In the genomic region with DNA sequence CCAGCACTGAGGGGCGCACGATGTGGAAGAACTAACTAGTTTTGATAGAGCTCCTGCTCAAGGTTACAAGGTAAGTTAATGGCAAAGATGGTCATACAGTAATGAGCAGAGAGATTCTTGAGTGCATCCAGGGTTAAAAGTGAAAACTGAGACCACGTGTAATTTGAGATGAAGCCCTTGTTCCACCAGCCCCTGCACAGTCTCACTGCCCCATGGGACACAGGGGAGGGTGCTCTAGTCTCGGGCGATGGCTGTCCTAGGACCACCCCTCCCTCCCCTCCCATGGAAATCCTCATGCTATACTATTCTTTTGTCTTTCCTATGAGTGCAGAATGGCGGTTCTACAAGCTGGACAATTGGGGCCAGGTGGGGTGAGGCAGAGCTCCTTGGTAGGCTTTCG, we compare ENCODE assay signal across 14 cellular contexts. TPM values are rescaled to one million over a fixed set of nuclear protein-coding genes. Genes with fewer than 3 reads are reported as not detected.
DNase-seq lines count a peak whose midpoint lies in the region; ATAC-seq and TF ChIP-seq lines count a peak whose summit lies in the region.
"Had no signal": no experiment of that assay in that cellular context is flagged by ENCODE, and none has a peak within 500 bp of the region (broad histone marks: within the 10 kb centered on the region; RNA-seq: fewer than 3 reads in every experiment).

No MANE protein-coding gene starts in this region.

- TF ChIP-seq CTCF in WI38 (IDR thresholded peaks at IDR 0.05; ENCODE audit: low read depth, low read length) (no peak), upper lobe of left lung (IDR thresholded peaks at IDR 0.05) (no peak)

- H3K27me3 ChIP-seq in upper lobe of left lung = no peaks in the 10 kb centered on the region
- H3K27me3 ChIP-seq: SJCRH30 had no signal

- peak overlapping the region; percentile 55 for H3K27ac Mint-ChIP-seq in activated naive CD4-positive, alpha-beta T cell treated with anti-CD3 and anti-CD28 coated beads, Interleukin-2, amount 50 U/mL, for 24 hours
- peak overlapping the region; percentile 30 to 82 (median 76) for H3K27ac Mint-ChIP-seq in immature natural killer cell

- peaks cover 39 to 69% (median 40%) of the 10 kb centered on the region in 4 donors for H3K4me1 ChIP-seq in upper lobe of left lung

- TF ChIP-seq EP300 in upper lobe of left lung (IDR thresholded peaks at IDR 0.05) = no peak

- H3K9me3 Mint-ChIP-seq in activated naive CD4-positive, alpha-beta T cell treated with anti-CD3 and anti-CD28 coated beads, Interleukin-2, amount 50 U/mL, for 24 hours = no peaks in the 10 kb centered on the region
- H3K9me3 Mint-ChIP-seq in immature natural killer cell = peaks cover 0 to 1% (median 0%) of the 10 kb centered on the region in 6 donors

- no peak for DNase-seq in activated naive CD4-positive, alpha-beta T cell (lab: John Stamatoyannopoulos, UW)
- DNase-seq in immature natural killer cell (no peak), upper lobe of left lung (no peak), LoVo (ENCODE audit: low spot score) (no peak)
- DNase-seq: activated CD4-positive, CD25-positive, alpha-beta regulatory T cell treated with anti-CD3 and anti-CD28 coated beads, Interleukin-2, amount 50 U/mL, for 72 hours; C1 segment of cervical spinal cord; foreskin fibroblast; SJCRH30 had no signal

- ATAC-seq in upper lobe of left lung (ENCODE audit: low FRiP score in 2 of 2) (no peak), HG02571 (IDR thresholded peaks at IDR 0.05; ENCODE audit: unreplicated experiment) (no peak), esophagus mucosa (no peak)

- H3K36me3 ChIP-seq in upper lobe of left lung = no peaks in the 10 kb centered on the region
- H3K36me3 ChIP-seq: SJCRH30 had no signal

- no peak for TF ChIP-seq POLR2A in upper lobe of left lung (IDR thresholded peaks at IDR 0.05)

- H3K9me3 ChIP-seq in upper lobe of left lung = peaks cover 0 to 9% (median 0%) of the 10 kb centered on the region in 4 donors
- H3K9me3 ChIP-seq: SJCRH30 had no signal

- H3K4me3 ChIP-seq in WI38 (ENCODE audit: low read depth, low read length) (peak overlapping the region; percentile 13), upper lobe of left lung (no peak overlapping the region)
- H3K4me3 ChIP-seq: SJCRH30 had no signal

- peak overlapping the region in 3 of 4 donors; percentile 42 to 87 (median 84) for H3K27ac ChIP-seq in upper lobe of left lung
- H3K27ac ChIP-seq: SJCRH30 had no signal

- H3K4me1 Mint-ChIP-seq in activated naive CD4-positive, alpha-beta T cell treated with anti-CD3 and anti-CD28 coated beads, Interleukin-2, amount 50 U/mL, for 24 hours = peaks cover 37% of the 10 kb centered on the region
- H3K4me1 Mint-ChIP-seq in immature natural killer cell = peaks cover 63 to 69% of the 10 kb centered on the region in 2 donors

- peak overlapping the region; percentile 91 for H3K4me3 Mint-ChIP-seq in activated naive CD4-positive, alpha-beta T cell treated with anti-CD3 and anti-CD28 coated beads, Interleukin-2, amount 50 U/mL, for 24 hours
- peak overlapping the region; percentile 49 to 79 (median 72) for H3K4me3 Mint-ChIP-seq in immature natural killer cell

- H3K36me3 Mint-ChIP-seq in activated naive CD4-positive, alpha-beta T cell treated with anti-CD3 and anti-CD28 coated beads, Interleukin-2, amount 50 U/mL, for 24 hours = peaks cover 6% of the 10 kb centered on the region
- peaks cover 0 to 7% (median 3%) of the 10 kb centered on the region in 3 donors for H3K36me3 Mint-ChIP-seq in immature natural killer cell

- no peaks in the 10 kb centered on the region for H3K27me3 Mint-ChIP-seq in activated naive CD4-positive, alpha-beta T cell treated with anti-CD3 and anti-CD28 coated beads, Interleukin-2, amount 50 U/mL, for 24 hours
- peaks cover 6 to 8% (median 6%) of the 10 kb centered on the region in 3 donors for H3K27me3 Mint-ChIP-seq in immature natural killer cell (ENCODE audit: low read depth in 3 of 3)

- 70 to 82% methylated on average over 7 of the region's 7 CpGs for WGBS in upper lobe of left lung, 2 donors

RNA-seq across cellular contexts. Expression of gene G6PD, which starts 1.8 kb away (rescaled TPM):
- 10 to 100 TPM; 10.5 to 24.9 (median 12.1) TPM for polyA plus RNA-seq in immature natural killer cell
- total RNA-seq in upper lobe of left lung = 100 to 1,000 TPM in 2 of 6 donors, 10 to 100 TPM in 4; 50.4 to 112 (median 81.7) TPM
- 75.4 TPM for total RNA-seq in esophagus mucosa

RNA-seq across cellular contexts. Expression of gene IKBKG, which starts 2.5 kb away (rescaled TPM):
- 10 to 100 TPM; 41.4 to 69.4 (median 45.9) TPM for polyA plus RNA-seq in immature natural killer cell
- total RNA-seq in upper lobe of left lung = 10 to 100 TPM; 11.1 to 46.3 (median 39.7) TPM
- total RNA-seq in esophagus mucosa = 16.1 TPM

RNA-seq across cellular contexts. Expression of gene FAM3A, which starts 28.9 kb away (rescaled TPM):
- polyA plus RNA-seq in immature natural killer cell = 10 to 100 TPM; 27.1 to 31.3 (median 30.1) TPM
- 10 to 100 TPM; 41.0 to 67.1 (median 49.3) TPM for total RNA-seq in upper lobe of left lung
- 40.6 TPM for total RNA-seq in esophagus mucosa

RNA-seq across cellular contexts. Expression of gene CTAG1A, which starts 40.0 kb away (rescaled TPM):
- not detected for polyA plus RNA-seq in immature natural killer cell
- not detected for total RNA-seq in upper lobe of left lung
- total RNA-seq in esophagus mucosa = not detected
- total RNA-seq: G401, myocyte, SJCRH30 had no signal

RNA-seq across cellular contexts. Expression of gene SLC10A3, which starts 54.5 kb away (rescaled TPM):
- 100 to 1,000 TPM in 1 of 3 donors, 10 to 100 TPM in 2; 53.1 to 110 (median 91.1) TPM for polyA plus RNA-seq in immature natural killer cell
- total RNA-seq in upper lobe of left lung (10 to 100 TPM; 16.8 to 33.4 (median 28.7) TPM), esophagus mucosa (20.6 TPM)
